Comparison of ENCODE assay signal across 10 cellular contexts in the genomic region with DNA sequence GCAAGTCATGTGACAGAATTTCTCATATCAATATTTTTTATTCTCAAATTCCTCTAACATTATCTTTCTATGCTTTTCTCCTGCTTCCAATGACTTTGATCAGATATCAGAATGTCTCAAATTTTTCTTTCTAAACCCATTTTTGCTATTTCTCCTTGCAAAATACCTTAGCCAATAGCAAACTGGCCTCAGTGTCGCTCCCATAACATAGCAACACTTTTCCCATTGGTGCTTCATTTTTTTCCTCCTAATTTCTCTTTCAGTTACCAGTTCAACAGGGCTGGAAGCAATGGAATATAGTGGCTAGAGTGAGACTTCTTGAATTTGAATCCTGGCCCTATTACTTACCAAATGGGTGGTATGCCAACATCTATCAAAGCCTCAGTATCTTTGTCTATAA.
"Had no signal": no experiment of that assay in that cellular context is flagged by ENCODE, and none has a peak within 500 bp of the region (broad histone marks: within the 10 kb centered on the region; RNA-seq: fewer than 3 reads in every experiment).

No MANE protein-coding gene starts in this region.

- H3K4me2 ChIP-seq: GM23338, KMS-11 had no signal

- H3K9me3 ChIP-seq: HAP-1 had no signal

- H3K4me1 Mint-ChIP-seq: IgD-negative memory B cell had no signal

- H3K4me3 Mint-ChIP-seq: GM23338, HFFc6, IgD-negative memory B cell had no signal

- ATAC-seq: GM23338, HCT116, HepG2 had no signal

- H3K27ac ChIP-seq: HL-60, KMS-11 had no signal

- DNase-seq: H7, HFFc6, KBM-7 had no signal

- H3K36me3 ChIP-seq: HAP-1 had no signal

- H3K27ac Mint-ChIP-seq: GM23338, HFFc6, IgD-negative memory B cell had no signal

- H3K9ac ChIP-seq: KMS-11 had no signal

- H3K4me3 ChIP-seq: GM23338, HAP-1 had no signal

- H2AFZ ChIP-seq: GM23338 had no signal

- H3K27me3 Mint-ChIP-seq: IgD-negative memory B cell had no signal
